ENCODE assay signal across 17 cellular contexts in genomic region chr6:147169529-147169928, GRCh38.
"Had no signal": no experiment of that assay in that cellular context is flagged by ENCODE, and none has a peak within 500 bp of the region (broad histone marks: within the 10 kb centered on the region; RNA-seq: fewer than 3 reads in every experiment).

No MANE protein-coding gene starts in this region.

- H3K4me3 ChIP-seq: esophagus muscularis mucosa, gastroesophageal sphincter, left ventricle myocardium inferior, lung, thoracic aorta, transverse colon had no signal

- DNase-seq: effector memory CD4-positive, alpha-beta T cell; glutamatergic neuron; immature natural killer cell; left ventricle myocardium inferior; mesendoderm; naive thymus-derived CD4-positive, alpha-beta T cell; nephron progenitor cell; posterior cingulate gyrus; stimulated activated CD4-positive, alpha-beta T cell treated with anti-CD3 and anti-CD28 coated beads, Interleukin-4, amount 100 ng/mL, for 1 hour; stimulated activated naive CD8-positive, alpha-beta T cell treated with anti-CD3 and anti-CD28 coated beads, Interleukin-15, amount 100 ng/mL, for 72 hours; transverse colon had no signal

- H3K9me3 ChIP-seq: esophagus muscularis mucosa, gastroesophageal sphincter, left ventricle myocardium inferior, thoracic aorta, transverse colon had no signal

- H3K27me3 Mint-ChIP-seq: naive thymus-derived CD4-positive, alpha-beta T cell; stimulated activated memory B cell treated with anti-CD40 and anti-IgM and Interleukin-4, amounts not matched to agents 10 μg/mL and 1 μg/mL and 100 μg/mL, for 72 hours; stimulated activated naive CD8-positive, alpha-beta T cell treated with anti-CD3 and anti-CD28 coated beads, Interleukin-15, amount 100 ng/mL, for 72 hours had no signal

- H3K27ac Mint-ChIP-seq: immature natural killer cell; nephron progenitor cell; stimulated activated memory B cell treated with anti-CD40 and anti-IgM and Interleukin-4, amounts not matched to agents 10 μg/mL and 1 μg/mL and 100 μg/mL, for 72 hours; stimulated activated naive CD8-positive, alpha-beta T cell treated with anti-CD3 and anti-CD28 coated beads, Interleukin-15, amount 100 ng/mL, for 72 hours had no signal

- H3K27me3 ChIP-seq: esophagus muscularis mucosa, gastroesophageal sphincter, transverse colon had no signal

- H3K9me3 Mint-ChIP-seq: immature natural killer cell; nephron progenitor cell; stimulated activated memory B cell treated with anti-CD40 and anti-IgM and Interleukin-4, amounts not matched to agents 10 μg/mL and 1 μg/mL and 100 μg/mL, for 72 hours; stimulated activated naive CD8-positive, alpha-beta T cell treated with anti-CD3 and anti-CD28 coated beads, Interleukin-15, amount 100 ng/mL, for 72 hours had no signal

- ATAC-seq: gastroesophageal sphincter; naive thymus-derived CD4-positive, alpha-beta T cell; sciatic nerve; stimulated activated memory B cell treated with anti-CD40 and anti-IgM and Interleukin-4, amounts not matched to agents 10 μg/mL and 1 μg/mL and 100 μg/mL, for 72 hours; stimulated activated naive CD8-positive, alpha-beta T cell treated with anti-CD3 and anti-CD28 coated beads, Interleukin-15, amount 100 ng/mL, for 72 hours had no signal

- H3K36me3 Mint-ChIP-seq: immature natural killer cell; stimulated activated memory B cell treated with anti-CD40 and anti-IgM and Interleukin-4, amounts not matched to agents 10 μg/mL and 1 μg/mL and 100 μg/mL, for 72 hours had no signal

- H3K4me3 Mint-ChIP-seq: immature natural killer cell; naive thymus-derived CD4-positive, alpha-beta T cell; nephron progenitor cell; stimulated activated memory B cell treated with anti-CD40 and anti-IgM and Interleukin-4, amounts not matched to agents 10 μg/mL and 1 μg/mL and 100 μg/mL, for 72 hours; stimulated activated naive CD8-positive, alpha-beta T cell treated with anti-CD3 and anti-CD28 coated beads, Interleukin-15, amount 100 ng/mL, for 72 hours had no signal

- H3K4me1 ChIP-seq: esophagus muscularis mucosa, gastroesophageal sphincter, left ventricle myocardium inferior, transverse colon had no signal

- H3K4me1 Mint-ChIP-seq: immature natural killer cell; nephron progenitor cell; stimulated activated memory B cell treated with anti-CD40 and anti-IgM and Interleukin-4, amounts not matched to agents 10 μg/mL and 1 μg/mL and 100 μg/mL, for 72 hours had no signal

- H3K27ac ChIP-seq: esophagus muscularis mucosa, gastroesophageal sphincter, left ventricle myocardium inferior, thoracic aorta, transverse colon had no signal

- H3K36me3 ChIP-seq: esophagus muscularis mucosa, gastroesophageal sphincter, left ventricle myocardium inferior, thoracic aorta, transverse colon had no signal
